ENCODE assay signal across 2 cellular contexts in the genomic region with DNA sequence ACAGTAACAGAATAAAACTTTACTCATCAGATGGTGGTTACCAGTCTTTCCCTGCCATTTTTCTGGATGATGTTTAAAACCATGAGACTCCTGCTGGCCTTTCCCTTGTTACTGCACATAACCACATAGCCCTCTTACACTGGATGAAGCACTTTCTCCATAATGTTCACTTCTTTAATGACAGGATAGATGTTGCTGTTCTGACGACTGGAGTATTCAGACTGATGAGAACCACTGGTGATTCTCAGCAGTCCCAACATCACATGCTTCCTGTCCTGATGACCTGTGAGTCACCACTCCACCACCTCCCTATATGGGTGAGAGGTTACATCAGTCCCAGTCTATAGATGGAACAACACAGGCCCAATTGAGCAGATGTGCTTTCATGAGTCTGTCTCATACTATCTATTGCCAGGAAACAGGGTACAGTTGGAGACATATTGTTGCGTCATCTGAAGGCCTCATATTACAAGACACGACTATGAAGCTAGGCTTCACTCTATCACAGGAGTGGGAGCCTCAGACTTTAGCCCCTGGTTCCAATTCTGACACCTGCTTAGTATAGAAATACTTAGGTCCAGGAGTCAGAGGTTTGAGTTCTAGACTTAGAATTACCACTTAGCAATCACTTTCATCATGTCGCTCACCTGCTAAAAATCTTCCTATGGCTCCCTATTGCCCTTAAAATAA.
TF ChIP-seq lines count a peak whose summit lies in the region.

No MANE protein-coding gene starts in this region.

TF ChIP-seq in GM12878, 131 proteins besides CTCF, POLR2A, EP300 and RAD21 (continued from another document and continues in another):
- TF ChIP-seq, protein P1, sequence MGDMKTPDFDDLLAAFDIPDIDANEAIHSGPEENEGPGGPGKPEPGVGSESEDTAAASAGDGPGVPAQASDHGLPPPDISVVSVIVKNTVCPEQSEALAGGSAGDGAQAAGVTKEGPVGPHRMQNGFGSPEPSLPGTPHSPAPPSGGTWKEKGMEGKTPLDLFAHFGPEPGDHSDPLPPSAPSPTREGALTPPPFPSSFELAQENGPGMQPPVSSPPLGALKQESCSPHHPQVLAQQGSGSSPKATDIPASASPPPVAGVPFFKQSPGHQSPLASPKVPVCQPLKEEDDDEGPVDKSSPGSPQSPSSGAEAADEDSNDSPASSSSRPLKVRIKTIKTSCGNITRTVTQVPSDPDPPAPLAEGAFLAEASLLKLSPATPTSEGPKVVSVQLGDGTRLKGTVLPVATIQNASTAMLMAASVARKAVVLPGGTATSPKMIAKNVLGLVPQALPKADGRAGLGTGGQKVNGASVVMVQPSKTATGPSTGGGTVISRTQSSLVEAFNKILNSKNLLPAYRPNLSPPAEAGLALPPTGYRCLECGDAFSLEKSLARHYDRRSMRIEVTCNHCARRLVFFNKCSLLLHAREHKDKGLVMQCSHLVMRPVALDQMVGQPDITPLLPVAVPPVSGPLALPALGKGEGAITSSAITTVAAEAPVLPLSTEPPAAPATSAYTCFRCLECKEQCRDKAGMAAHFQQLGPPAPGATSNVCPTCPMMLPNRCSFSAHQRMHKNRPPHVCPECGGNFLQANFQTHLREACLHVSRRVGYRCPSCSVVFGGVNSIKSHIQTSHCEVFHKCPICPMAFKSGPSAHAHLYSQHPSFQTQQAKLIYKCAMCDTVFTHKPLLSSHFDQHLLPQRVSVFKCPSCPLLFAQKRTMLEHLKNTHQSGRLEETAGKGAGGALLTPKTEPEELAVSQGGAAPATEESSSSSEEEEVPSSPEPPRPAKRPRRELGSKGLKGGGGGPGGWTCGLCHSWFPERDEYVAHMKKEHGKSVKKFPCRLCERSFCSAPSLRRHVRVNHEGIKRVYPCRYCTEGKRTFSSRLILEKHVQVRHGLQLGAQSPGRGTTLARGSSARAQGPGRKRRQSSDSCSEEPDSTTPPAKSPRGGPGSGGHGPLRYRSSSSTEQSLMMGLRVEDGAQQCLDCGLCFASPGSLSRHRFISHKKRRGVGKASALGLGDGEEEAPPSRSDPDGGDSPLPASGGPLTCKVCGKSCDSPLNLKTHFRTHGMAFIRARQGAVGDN (IDR thresholded peaks at IDR 0.05): 0 out of 2 replicates have a peak, but pooled peaks have one; percentile 30
- peak; percentile 87 for TF ChIP-seq ZBED1 (IDR thresholded peaks at IDR 0.05; ENCODE audit: borderline replicate concordance)
- no peak for TF ChIP-seq TCF12 (IDR thresholded peaks at IDR 0.05; ENCODE audit: low read depth, low read length)
- TF ChIP-seq IKZF2 (IDR thresholded peaks at IDR 0.05): peak; percentile 34 to 55; a peak in 3 of 4 replicates
- 0 out of 2 replicates have a peak, but pooled peaks have one; percentile 30 for TF ChIP-seq IKZF1 (conservative IDR thresholded peaks at IDR 0.05)
- TF ChIP-seq CEBPB (IDR thresholded peaks at IDR 0.05; ENCODE audit: borderline replicate concordance in 1 of 2, low read depth in 2 of 2, low read length in 2 of 2): peak in 1 of 2 experiments; percentile 48; a peak in 1 of 4 replicates
- TF ChIP-seq, protein P2, sequence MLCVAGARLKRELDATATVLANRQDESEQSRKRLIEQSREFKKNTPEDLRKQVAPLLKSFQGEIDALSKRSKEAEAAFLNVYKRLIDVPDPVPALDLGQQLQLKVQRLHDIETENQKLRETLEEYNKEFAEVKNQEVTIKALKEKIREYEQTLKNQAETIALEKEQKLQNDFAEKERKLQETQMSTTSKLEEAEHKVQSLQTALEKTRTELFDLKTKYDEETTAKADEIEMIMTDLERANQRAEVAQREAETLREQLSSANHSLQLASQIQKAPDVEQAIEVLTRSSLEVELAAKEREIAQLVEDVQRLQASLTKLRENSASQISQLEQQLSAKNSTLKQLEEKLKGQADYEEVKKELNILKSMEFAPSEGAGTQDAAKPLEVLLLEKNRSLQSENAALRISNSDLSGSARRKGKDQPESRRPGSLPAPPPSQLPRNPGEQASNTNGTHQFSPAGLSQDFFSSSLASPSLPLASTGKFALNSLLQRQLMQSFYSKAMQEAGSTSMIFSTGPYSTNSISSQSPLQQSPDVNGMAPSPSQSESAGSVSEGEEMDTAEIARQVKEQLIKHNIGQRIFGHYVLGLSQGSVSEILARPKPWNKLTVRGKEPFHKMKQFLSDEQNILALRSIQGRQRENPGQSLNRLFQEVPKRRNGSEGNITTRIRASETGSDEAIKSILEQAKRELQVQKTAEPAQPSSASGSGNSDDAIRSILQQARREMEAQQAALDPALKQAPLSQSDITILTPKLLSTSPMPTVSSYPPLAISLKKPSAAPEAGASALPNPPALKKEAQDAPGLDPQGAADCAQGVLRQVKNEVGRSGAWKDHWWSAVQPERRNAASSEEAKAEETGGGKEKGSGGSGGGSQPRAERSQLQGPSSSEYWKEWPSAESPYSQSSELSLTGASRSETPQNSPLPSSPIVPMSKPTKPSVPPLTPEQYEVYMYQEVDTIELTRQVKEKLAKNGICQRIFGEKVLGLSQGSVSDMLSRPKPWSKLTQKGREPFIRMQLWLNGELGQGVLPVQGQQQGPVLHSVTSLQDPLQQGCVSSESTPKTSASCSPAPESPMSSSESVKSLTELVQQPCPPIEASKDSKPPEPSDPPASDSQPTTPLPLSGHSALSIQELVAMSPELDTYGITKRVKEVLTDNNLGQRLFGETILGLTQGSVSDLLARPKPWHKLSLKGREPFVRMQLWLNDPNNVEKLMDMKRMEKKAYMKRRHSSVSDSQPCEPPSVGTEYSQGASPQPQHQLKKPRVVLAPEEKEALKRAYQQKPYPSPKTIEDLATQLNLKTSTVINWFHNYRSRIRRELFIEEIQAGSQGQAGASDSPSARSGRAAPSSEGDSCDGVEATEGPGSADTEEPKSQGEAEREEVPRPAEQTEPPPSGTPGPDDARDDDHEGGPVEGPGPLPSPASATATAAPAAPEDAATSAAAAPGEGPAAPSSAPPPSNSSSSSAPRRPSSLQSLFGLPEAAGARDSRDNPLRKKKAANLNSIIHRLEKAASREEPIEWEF (IDR thresholded peaks at IDR 0.05; ENCODE audit: insufficient replicate concordance, low read depth, low read length): no peak
- TF ChIP-seq CREM (IDR thresholded peaks at IDR 0.05; ENCODE audit: low read depth): peak; percentile 50; the same call in 1 of the 2 replicates
- TF ChIP-seq RUNX3 (IDR thresholded peaks at IDR 0.05; ENCODE audit: low read length): peak; percentile 24; the same call in 1 of the 2 replicates
- no peak for TF ChIP-seq HCFC1 (IDR thresholded peaks at IDR 0.05; ENCODE audit: low read length)
- no peak for TF ChIP-seq CREB1 (IDR thresholded peaks at IDR 0.05; ENCODE audit: low read depth)
- peak; percentile 48 for TF ChIP-seq EED (IDR thresholded peaks at IDR 0.05; ENCODE audit: low read depth)
- TF ChIP-seq KLF5 (IDR thresholded peaks at IDR 0.05; ENCODE audit: partially characterized antibody): no peak
- TF ChIP-seq, protein P3, sequence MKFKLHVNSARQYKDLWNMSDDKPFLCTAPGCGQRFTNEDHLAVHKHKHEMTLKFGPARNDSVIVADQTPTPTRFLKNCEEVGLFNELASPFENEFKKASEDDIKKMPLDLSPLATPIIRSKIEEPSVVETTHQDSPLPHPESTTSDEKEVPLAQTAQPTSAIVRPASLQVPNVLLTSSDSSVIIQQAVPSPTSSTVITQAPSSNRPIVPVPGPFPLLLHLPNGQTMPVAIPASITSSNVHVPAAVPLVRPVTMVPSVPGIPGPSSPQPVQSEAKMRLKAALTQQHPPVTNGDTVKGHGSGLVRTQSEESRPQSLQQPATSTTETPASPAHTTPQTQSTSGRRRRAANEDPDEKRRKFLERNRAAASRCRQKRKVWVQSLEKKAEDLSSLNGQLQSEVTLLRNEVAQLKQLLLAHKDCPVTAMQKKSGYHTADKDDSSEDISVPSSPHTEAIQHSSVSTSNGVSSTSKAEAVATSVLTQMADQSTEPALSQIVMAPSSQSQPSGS (IDR thresholded peaks at IDR 0.05; ENCODE audit: low read length): peak; percentile 49; the same call in 1 of the 2 replicates
- no peak for TF ChIP-seq SREBF1 (IDR thresholded peaks at IDR 0.05; ENCODE audit: low read length)
- no peak for TF ChIP-seq MYC (IDR thresholded peaks at IDR 0.05; ENCODE audit: insufficient read depth, insufficient read length, insufficient replicate concordance, low read length, severe bottlenecking)

TF ChIP-seq in HepG2, 621 proteins besides CTCF, POLR2A, EP300 and RAD21 (continued from another document):
- TF ChIP-seq, protein P4, sequence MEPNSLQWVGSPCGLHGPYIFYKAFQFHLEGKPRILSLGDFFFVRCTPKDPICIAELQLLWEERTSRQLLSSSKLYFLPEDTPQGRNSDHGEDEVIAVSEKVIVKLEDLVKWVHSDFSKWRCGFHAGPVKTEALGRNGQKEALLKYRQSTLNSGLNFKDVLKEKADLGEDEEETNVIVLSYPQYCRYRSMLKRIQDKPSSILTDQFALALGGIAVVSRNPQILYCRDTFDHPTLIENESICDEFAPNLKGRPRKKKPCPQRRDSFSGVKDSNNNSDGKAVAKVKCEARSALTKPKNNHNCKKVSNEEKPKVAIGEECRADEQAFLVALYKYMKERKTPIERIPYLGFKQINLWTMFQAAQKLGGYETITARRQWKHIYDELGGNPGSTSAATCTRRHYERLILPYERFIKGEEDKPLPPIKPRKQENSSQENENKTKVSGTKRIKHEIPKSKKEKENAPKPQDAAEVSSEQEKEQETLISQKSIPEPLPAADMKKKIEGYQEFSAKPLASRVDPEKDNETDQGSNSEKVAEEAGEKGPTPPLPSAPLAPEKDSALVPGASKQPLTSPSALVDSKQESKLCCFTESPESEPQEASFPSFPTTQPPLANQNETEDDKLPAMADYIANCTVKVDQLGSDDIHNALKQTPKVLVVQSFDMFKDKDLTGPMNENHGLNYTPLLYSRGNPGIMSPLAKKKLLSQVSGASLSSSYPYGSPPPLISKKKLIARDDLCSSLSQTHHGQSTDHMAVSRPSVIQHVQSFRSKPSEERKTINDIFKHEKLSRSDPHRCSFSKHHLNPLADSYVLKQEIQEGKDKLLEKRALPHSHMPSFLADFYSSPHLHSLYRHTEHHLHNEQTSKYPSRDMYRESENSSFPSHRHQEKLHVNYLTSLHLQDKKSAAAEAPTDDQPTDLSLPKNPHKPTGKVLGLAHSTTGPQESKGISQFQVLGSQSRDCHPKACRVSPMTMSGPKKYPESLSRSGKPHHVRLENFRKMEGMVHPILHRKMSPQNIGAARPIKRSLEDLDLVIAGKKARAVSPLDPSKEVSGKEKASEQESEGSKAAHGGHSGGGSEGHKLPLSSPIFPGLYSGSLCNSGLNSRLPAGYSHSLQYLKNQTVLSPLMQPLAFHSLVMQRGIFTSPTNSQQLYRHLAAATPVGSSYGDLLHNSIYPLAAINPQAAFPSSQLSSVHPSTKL (CRISPR knock-in tag; IDR thresholded peaks at IDR 0.05): 0 out of 2 replicates have a peak, but pooled peaks have one; percentile 18
- TF ChIP-seq RXRB (CRISPR knock-in tag; IDR thresholded peaks at IDR 0.05; ENCODE audit: borderline replicate concordance) (peak; percentile 92), MIER3 (CRISPR knock-in tag; IDR thresholded peaks at IDR 0.05; ENCODE audit: borderline replicate concordance) (no peak), ZNF75D (CRISPR knock-in tag; IDR thresholded peaks at IDR 0.05; ENCODE audit: borderline replicate concordance) (no peak), CEBPG (CRISPR knock-in tag; IDR thresholded peaks at IDR 0.05) (peak; percentile 43; the same call in 1 of the 2 replicates), NR2F1 (CRISPR knock-in tag; IDR thresholded peaks at IDR 0.05) (0 out of 4 replicates have a peak, but pooled peaks of 1 of the 2 experiments have one; percentile 11), ATF7 (IDR thresholded peaks at IDR 0.05) (peak; percentile 65), ATF7 (CRISPR knock-in tag; IDR thresholded peaks at IDR 0.05) (no peak), GABPA (IDR thresholded peaks at IDR 0.05; ENCODE audit: low read depth, low read length) (no peak), GABPA (CRISPR knock-in tag; IDR thresholded peaks at IDR 0.05; ENCODE audit: low read depth) (peak; percentile 52), KLF15 (CRISPR knock-in tag; IDR thresholded peaks at IDR 0.05; ENCODE audit: borderline replicate concordance) (no peak), GABPB1 (CRISPR knock-in tag; IDR thresholded peaks at IDR 0.05) (peak; percentile 53; the same call in 1 of the 2 replicates), CEBPB (IDR thresholded peaks at IDR 0.05; ENCODE audit: borderline replicate concordance, low read depth, low read length) (peak; percentile 87), CREB1 (IDR thresholded peaks at IDR 0.05) (peak; percentile 61), CREB1 (CRISPR knock-in tag; IDR thresholded peaks at IDR 0.05) (no peak), FOSL2 (CRISPR knock-in tag; IDR thresholded peaks at IDR 0.05) (peak; percentile 92), ZNF12 (CRISPR knock-in tag; IDR thresholded peaks at IDR 0.05) (peak; percentile 66; the same call in 1 of the 2 replicates)
- TF ChIP-seq, protein P5, sequence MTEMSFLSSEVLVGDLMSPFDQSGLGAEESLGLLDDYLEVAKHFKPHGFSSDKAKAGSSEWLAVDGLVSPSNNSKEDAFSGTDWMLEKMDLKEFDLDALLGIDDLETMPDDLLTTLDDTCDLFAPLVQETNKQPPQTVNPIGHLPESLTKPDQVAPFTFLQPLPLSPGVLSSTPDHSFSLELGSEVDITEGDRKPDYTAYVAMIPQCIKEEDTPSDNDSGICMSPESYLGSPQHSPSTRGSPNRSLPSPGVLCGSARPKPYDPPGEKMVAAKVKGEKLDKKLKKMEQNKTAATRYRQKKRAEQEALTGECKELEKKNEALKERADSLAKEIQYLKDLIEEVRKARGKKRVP (CRISPR knock-in tag; IDR thresholded peaks at IDR 0.05): peak in 1 of 2 experiments; percentile 93; a peak in 2 of 4 replicates
- TF ChIP-seq, protein P6, sequence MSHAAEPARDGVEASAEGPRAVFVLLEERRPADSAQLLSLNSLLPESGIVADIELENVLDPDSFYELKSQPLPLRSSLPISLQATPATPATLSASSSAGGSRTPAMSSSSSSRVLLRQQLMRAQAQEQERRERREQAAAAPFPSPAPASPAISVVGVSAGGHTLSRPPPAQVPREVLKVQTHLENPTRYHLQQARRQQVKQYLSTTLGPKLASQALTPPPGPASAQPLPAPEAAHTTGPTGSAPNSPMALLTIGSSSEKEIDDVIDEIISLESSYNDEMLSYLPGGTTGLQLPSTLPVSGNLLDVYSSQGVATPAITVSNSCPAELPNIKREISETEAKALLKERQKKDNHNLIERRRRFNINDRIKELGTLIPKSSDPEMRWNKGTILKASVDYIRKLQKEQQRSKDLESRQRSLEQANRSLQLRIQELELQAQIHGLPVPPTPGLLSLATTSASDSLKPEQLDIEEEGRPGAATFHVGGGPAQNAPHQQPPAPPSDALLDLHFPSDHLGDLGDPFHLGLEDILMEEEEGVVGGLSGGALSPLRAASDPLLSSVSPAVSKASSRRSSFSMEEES (CRISPR knock-in tag; IDR thresholded peaks at IDR 0.05): peak; percentile 52; the same call in 1 of the 2 replicates
TF ChIP-seq in HepG2: peak in this region for 15.
